1 cellular context compared by ENCODE assay signal in genomic region chr6:15106958-15107643, GRCh38.
A peak's percentile ranks its signal among the peaks of the same experiment; 100 is the strongest.
TF ChIP-seq lines count a peak whose summit lies in the region.

No MANE protein-coding gene starts in this region.

TF ChIP-seq in K562, 482 proteins besides CTCF, POLR2A, EP300 and RAD21 (continued from another document and continues in another):
- peak; percentile 89 for TF ChIP-seq ZNF592 (IDR thresholded peaks at IDR 0.05)
- peak; percentile 46; the same call in 1 of the 2 replicates for TF ChIP-seq ZNF583 (CRISPR knock-in tag; IDR thresholded peaks at IDR 0.05)
- TF ChIP-seq FOXK1 (CRISPR knock-in tag; IDR thresholded peaks at IDR 0.05; ENCODE audit: borderline replicate concordance): no peak
- TF ChIP-seq SMAD3 (CRISPR knock-in tag; conservative IDR thresholded peaks at IDR 0.05): 0 out of 2 replicates have a peak, but pooled peaks have one; percentile 38
- TF ChIP-seq TAL1 (IDR thresholded peaks at IDR 0.05): peak; percentile 87
- no peak for TF ChIP-seq CHCHD3 (CRISPR knock-in tag; IDR thresholded peaks at IDR 0.05)
- no peak for TF ChIP-seq FOXP1 (CRISPR knock-in tag; IDR thresholded peaks at IDR 0.05)
- TF ChIP-seq OTX1 (CRISPR knock-in tag; IDR thresholded peaks at IDR 0.05): 0 out of 2 replicates have a peak, but pooled peaks have one; percentile 9
- no peak for TF ChIP-seq MXI1 (IDR thresholded peaks at IDR 0.05; ENCODE audit: low read depth, low read length)
- TF ChIP-seq TEAD4 (IDR thresholded peaks at IDR 0.05; ENCODE audit: low read length): peak; percentile 90
- TF ChIP-seq TEAD4 (CRISPR knock-in tag; IDR thresholded peaks at IDR 0.05; ENCODE audit: borderline replicate concordance): no peak
- TF ChIP-seq RNF219 (CRISPR knock-in tag; IDR thresholded peaks at IDR 0.05): no peak
- TF ChIP-seq ZNF175 (CRISPR knock-in tag; IDR thresholded peaks at IDR 0.05; ENCODE audit: low read depth): no peak
- no peak for TF ChIP-seq ZNF408 (CRISPR knock-in tag; IDR thresholded peaks at IDR 0.05; ENCODE audit: low read depth)
- TF ChIP-seq TRIM28 (IDR thresholded peaks at IDR 0.05): no peak
- 0 out of 2 replicates have a peak, but pooled peaks have one; percentile 13 for TF ChIP-seq MECOM (CRISPR knock-in tag; IDR thresholded peaks at IDR 0.05)
- no peak for TF ChIP-seq SETDB1 (IDR thresholded peaks at IDR 0.05; ENCODE audit: low read length)
- TF ChIP-seq HNRNPLL (IDR thresholded peaks at IDR 0.05; ENCODE audit: low read depth, low read length, poor library complexity, severe bottlenecking): peak; percentile 35
- TF ChIP-seq EZH2 (IDR thresholded peaks at IDR 0.05; ENCODE audit: borderline replicate concordance, low read depth, low read length): no peak
- TF ChIP-seq ZSCAN29 (IDR thresholded peaks at IDR 0.05): no peak
- no peak for TF ChIP-seq ZNF316 (IDR thresholded peaks at IDR 0.05)
- TF ChIP-seq RNF2 (IDR thresholded peaks at IDR 0.05): 0 out of 2 replicates have a peak, but pooled peaks have one; percentile 45
- TF ChIP-seq TRIM24 (IDR thresholded peaks at IDR 0.05): peak; percentile 67 to 76; a peak in 2 of 4 replicates
- TF ChIP-seq THAP7 (CRISPR knock-in tag; IDR thresholded peaks at IDR 0.05): no peak
- TF ChIP-seq CSDE1 (IDR thresholded peaks at IDR 0.05): no peak
- peak; percentile 55; the same call in 1 of the 2 replicates for TF ChIP-seq ZEB2 (IDR thresholded peaks at IDR 0.05)
- TF ChIP-seq ZNF318 (IDR thresholded peaks at IDR 0.05; ENCODE audit: borderline replicate concordance in 1 of 2, low read depth in 1 of 2): no peak
- no peak for TF ChIP-seq POLR2H (tag; IDR thresholded peaks at IDR 0.05; ENCODE audit: low read depth)
- no peak for TF ChIP-seq TGIF2 (CRISPR knock-in tag; IDR thresholded peaks at IDR 0.05)
- no peak for TF ChIP-seq MAX (CRISPR knock-in tag; IDR thresholded peaks at IDR 0.05)
- TF ChIP-seq HNRNPUL1 (IDR thresholded peaks at IDR 0.05; ENCODE audit: low read length): no peak
- 0 out of 2 replicates have a peak, but pooled peaks have one; percentile 58 for TF ChIP-seq NR4A1 (CRISPR knock-in tag; IDR thresholded peaks at IDR 0.05)
- TF ChIP-seq NR4A1 (tag; IDR thresholded peaks at IDR 0.05): peak; percentile 36; the same call in 1 of the 2 replicates
- no peak for TF ChIP-seq CBX1 (IDR thresholded peaks at IDR 0.05; ENCODE audit: low read depth)
- no peak for TF ChIP-seq ZNF12 (CRISPR knock-in tag; IDR thresholded peaks at IDR 0.05)
- TF ChIP-seq ZNF449 (CRISPR knock-in tag; IDR thresholded peaks at IDR 0.05): peak; percentile 68; the same call in 1 of the 2 replicates
- no peak for TF ChIP-seq ELK1 (CRISPR knock-in tag; IDR thresholded peaks at IDR 0.05)
- no peak for TF ChIP-seq ZNF395 (CRISPR knock-in tag; IDR thresholded peaks at IDR 0.05)
- no peak for TF ChIP-seq HNRNPK (IDR thresholded peaks at IDR 0.05; ENCODE audit: low read depth, low read length, poor library complexity, severe bottlenecking)
- no peak for TF ChIP-seq HCFC1 (IDR thresholded peaks at IDR 0.05; ENCODE audit: low read depth, low read length)
- TF ChIP-seq KDM1A (IDR thresholded peaks at IDR 0.05): peak in 1 of 2 experiments; percentile 35; a peak in 1 of 4 replicates
- TF ChIP-seq MLX (CRISPR knock-in tag; conservative IDR thresholded peaks at IDR 0.05): no peak
- peak in 1 of 2 experiments; percentile 36; a peak in 1 of 4 replicates for TF ChIP-seq NONO (IDR thresholded peaks at IDR 0.05; ENCODE audit: low read depth in 2 of 2, low read length in 1 of 2)
- peak; percentile 57; the same call in 1 of the 2 replicates for TF ChIP-seq ELF4 (CRISPR knock-in tag; IDR thresholded peaks at IDR 0.05)
- TF ChIP-seq ILF3 (IDR thresholded peaks at IDR 0.05; ENCODE audit: borderline replicate concordance): no peak
- TF ChIP-seq ZNF165 (CRISPR knock-in tag; IDR thresholded peaks at IDR 0.05; ENCODE audit: borderline replicate concordance): 0 out of 2 replicates have a peak, but pooled peaks have one; percentile 69
